In the genomic region with DNA sequence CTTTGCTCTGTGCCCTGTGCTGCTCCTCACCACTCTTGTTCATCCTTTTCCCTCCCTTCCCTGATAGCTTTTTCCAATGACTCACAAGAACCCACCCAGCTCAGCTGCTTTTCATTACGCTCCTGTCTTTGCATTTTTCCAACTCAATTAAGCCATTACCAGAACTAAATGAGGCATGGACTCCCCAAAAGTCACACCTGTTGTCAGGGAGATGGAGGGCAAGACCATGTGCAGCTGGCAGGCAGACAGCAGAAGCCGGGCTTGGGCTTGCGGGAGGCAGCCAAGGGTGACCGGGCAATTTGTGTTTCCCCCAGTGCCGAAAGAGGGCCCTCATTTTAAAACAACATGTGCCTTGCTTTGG, we compare ENCODE assay signal across 14 cellular contexts.
DNase-seq lines count a peak whose midpoint lies in the region; ATAC-seq, FAIRE-seq and TF ChIP-seq lines count a peak whose summit lies in the region.
"Had no signal": no experiment of that assay in that cellular context is flagged by ENCODE, and none has a peak within 500 bp of the region (broad histone marks: within the 10 kb centered on the region; RNA-seq: fewer than 3 reads in every experiment).

No MANE protein-coding gene starts in this region.

- H3K27me3 ChIP-seq in DOHH2 (ENCODE audit: control insufficient read depth, low read length): peaks cover 7% of the 10 kb centered on the region
- H3K27me3 ChIP-seq in kidney epithelial cell (ENCODE audit: control insufficient read depth, insufficient read depth, low read length): no peaks in the 10 kb centered on the region
- H3K27me3 ChIP-seq: SJSA1 had no signal

- H3F3A ChIP-seq in DOHH2 (ENCODE audit: control insufficient read depth, insufficient read depth): no peaks in the 10 kb centered on the region

- H3K9me2 ChIP-seq in DOHH2 (replicated peaks; ENCODE audit: control insufficient read depth, low read length): no peaks in the 10 kb centered on the region

- ATAC-seq in GM21619 (IDR thresholded peaks at IDR 0.05; ENCODE audit: unreplicated experiment): peak; percentile 49
- ATAC-seq: K562 had no signal

- H4K20me1 ChIP-seq in DOHH2 (ENCODE audit: control insufficient read depth, insufficient read depth, low read depth, low read length): no peaks in the 10 kb centered on the region

- no peaks in the 10 kb centered on the region for H3K79me2 ChIP-seq in DOHH2 (ENCODE audit: control insufficient read depth, low read length)

- DNase-seq in NCI-H345 (lab: John Stamatoyannopoulos, UW) (peak; percentile 65), kidney epithelial cell (ENCODE audit: low read depth) (peak; percentile 59), NCI-H1694 treated with DMSO at 0.1 percent for 48 hours (lab: John Stamatoyannopoulos, UW) (no peak), RCC 7860 (ENCODE audit: low spot score) (no peak), posterior cingulate gyrus (no peak)
- DNase-seq in stimulated activated CD4-positive, alpha-beta T cell treated with anti-CD3 and anti-CD28 coated beads, Interleukin-4, amount 100 ng/mL, for 24 hours: no peak
- DNase-seq: activated T-cell treated with anti-CD3 and anti-CD28 coated beads, Interleukin-2, amount 50 U/mL, for 24 hours; brain microvascular endothelial cell; NCI-H446; trophoblast cell had no signal

- H3K4me1 ChIP-seq in DOHH2 (ENCODE audit: control insufficient read depth, low read length): peaks cover 9% of the 10 kb centered on the region

- H3K27ac ChIP-seq in DOHH2 (ENCODE audit: low read depth, low read length): no peak overlapping the region
- H3K27ac ChIP-seq: brain microvascular endothelial cell, SJSA1 had no signal

- no peaks in the 10 kb centered on the region for H3K36me3 ChIP-seq in DOHH2 (ENCODE audit: control insufficient read depth, low read length)
- no peaks in the 10 kb centered on the region for H3K36me3 ChIP-seq in kidney epithelial cell (ENCODE audit: control insufficient read depth, insufficient read depth, low read length)
- H3K36me3 ChIP-seq: brain microvascular endothelial cell, SJSA1 had no signal

- TF ChIP-seq CTCF in DOHH2 (IDR thresholded peaks at IDR 0.05; ENCODE audit: low read depth, low read length, poor library complexity, severe bottlenecking) (no peak), kidney epithelial cell (IDR thresholded peaks at IDR 0.05; ENCODE audit: insufficient read depth, low read length, poor library complexity, severe bottlenecking) (no peak)

- FAIRE-seq in RCC 7860 (lab: Jason Lieb, UNC): no peak
- FAIRE-seq: K562 had no signal

- intact Hi-C loops in posterior cingulate gyrus (cut with DNase I): no loop called here

- H3K4me3 ChIP-seq in DOHH2 (ENCODE audit: low read length) (no peak overlapping the region), kidney epithelial cell (ENCODE audit: low read depth, low read length) (no peak overlapping the region)
- H3K4me3 ChIP-seq: K562, SJSA1 had no signal

- H3K9me3 ChIP-seq in DOHH2 (ENCODE audit: control insufficient read depth, insufficient read depth, low read length): no peaks in the 10 kb centered on the region
- H3K9me3 ChIP-seq: SJSA1 had no signal

- H3K4me2 ChIP-seq in DOHH2 (ENCODE audit: low read length): peak overlapping the region; percentile 6; the same call in 1 of the 2 replicates

Comparison
In these comparisons a context has a peak if more than half of its experiments do, and no peak if none do; other contexts are left out.
1. DNase-seq: peak in NCI-H345 (single experiment) and kidney epithelial cell (single experiment); none in NCI-H1694 treated with DMSO at 0.1 percent for 48 hours (single experiment), RCC 7860 (single experiment), posterior cingulate gyrus (0 of 10) and stimulated activated CD4-positive, alpha-beta T cell treated with anti-CD3 and anti-CD28 coated beads, Interleukin-4, amount 100 ng/mL, for 24 hours (single experiment).